Comparison of ENCODE assay signal across 2 cellular contexts in the genomic region with DNA sequence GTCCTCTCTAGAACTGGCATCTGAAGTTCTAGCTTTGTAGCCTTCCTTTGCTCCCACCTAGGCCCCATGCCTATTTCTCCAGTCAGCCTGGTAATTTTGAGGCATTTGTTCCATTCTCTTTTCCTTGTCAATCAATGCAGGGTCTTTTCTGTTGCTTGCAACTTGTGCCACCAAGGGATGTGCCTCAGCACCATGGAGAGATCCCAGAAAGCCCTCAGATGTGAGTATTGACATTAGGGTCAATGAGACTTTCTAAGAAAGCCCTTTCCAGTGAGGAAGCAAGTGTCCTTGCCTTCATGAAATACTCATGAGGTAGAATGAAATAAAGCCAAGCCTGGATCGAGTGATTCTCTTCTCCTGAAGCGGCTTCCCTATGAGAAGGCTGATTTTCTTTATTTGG.
TF ChIP-seq lines count a peak whose summit lies in the region.

No MANE protein-coding gene starts in this region.

TF ChIP-seq in HepG2, 621 proteins besides CTCF, POLR2A, EP300 and RAD21 (continued from another document):
- no peak for TF ChIP-seq ARID4A (CRISPR knock-in tag; IDR thresholded peaks at IDR 0.05; ENCODE audit: borderline replicate concordance)
- no peak for TF ChIP-seq ZNF446 (CRISPR knock-in tag; IDR thresholded peaks at IDR 0.05)
- no peak for TF ChIP-seq MED13 (CRISPR knock-in tag; IDR thresholded peaks at IDR 0.05)
- 0 out of 2 replicates have a peak, but pooled peaks have one; percentile 47 for TF ChIP-seq EHMT2 (IDR thresholded peaks at IDR 0.05; ENCODE audit: borderline replicate concordance, low read depth, low read length)
- peak; percentile 92 for TF ChIP-seq MIER2 (CRISPR knock-in tag; IDR thresholded peaks at IDR 0.05)
- no peak for TF ChIP-seq HNRNPH1 (optimal IDR thresholded peaks at IDR 0.05; ENCODE audit: low read depth, low read length)
- TF ChIP-seq REST (IDR thresholded peaks at IDR 0.05; ENCODE audit: borderline replicate concordance in 1 of 2, low read depth in 1 of 2, low read length in 2 of 2): peak; percentile 37 to 91
- no peak for TF ChIP-seq ZNF235 (CRISPR knock-in tag; IDR thresholded peaks at IDR 0.05; ENCODE audit: borderline replicate concordance)
- TF ChIP-seq, protein P1, sequence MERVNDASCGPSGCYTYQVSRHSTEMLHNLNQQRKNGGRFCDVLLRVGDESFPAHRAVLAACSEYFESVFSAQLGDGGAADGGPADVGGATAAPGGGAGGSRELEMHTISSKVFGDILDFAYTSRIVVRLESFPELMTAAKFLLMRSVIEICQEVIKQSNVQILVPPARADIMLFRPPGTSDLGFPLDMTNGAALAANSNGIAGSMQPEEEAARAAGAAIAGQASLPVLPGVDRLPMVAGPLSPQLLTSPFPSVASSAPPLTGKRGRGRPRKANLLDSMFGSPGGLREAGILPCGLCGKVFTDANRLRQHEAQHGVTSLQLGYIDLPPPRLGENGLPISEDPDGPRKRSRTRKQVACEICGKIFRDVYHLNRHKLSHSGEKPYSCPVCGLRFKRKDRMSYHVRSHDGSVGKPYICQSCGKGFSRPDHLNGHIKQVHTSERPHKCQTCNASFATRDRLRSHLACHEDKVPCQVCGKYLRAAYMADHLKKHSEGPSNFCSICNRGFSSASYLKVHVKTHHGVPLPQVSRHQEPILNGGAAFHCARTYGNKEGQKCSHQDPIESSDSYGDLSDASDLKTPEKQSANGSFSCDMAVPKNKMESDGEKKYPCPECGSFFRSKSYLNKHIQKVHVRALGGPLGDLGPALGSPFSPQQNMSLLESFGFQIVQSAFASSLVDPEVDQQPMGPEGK (CRISPR knock-in tag; IDR thresholded peaks at IDR 0.05): no peak
- no peak for TF ChIP-seq TIGD3 (CRISPR knock-in tag; IDR thresholded peaks at IDR 0.05; ENCODE audit: borderline replicate concordance)

TF ChIP-seq in liver, 16 proteins besides CTCF, POLR2A, EP300 and RAD21 (continued from another document):
- TF ChIP-seq REST (IDR thresholded peaks at IDR 0.05): peak; percentile 55
